ENCODE assay signal across 11 cellular contexts in the genomic region with DNA sequence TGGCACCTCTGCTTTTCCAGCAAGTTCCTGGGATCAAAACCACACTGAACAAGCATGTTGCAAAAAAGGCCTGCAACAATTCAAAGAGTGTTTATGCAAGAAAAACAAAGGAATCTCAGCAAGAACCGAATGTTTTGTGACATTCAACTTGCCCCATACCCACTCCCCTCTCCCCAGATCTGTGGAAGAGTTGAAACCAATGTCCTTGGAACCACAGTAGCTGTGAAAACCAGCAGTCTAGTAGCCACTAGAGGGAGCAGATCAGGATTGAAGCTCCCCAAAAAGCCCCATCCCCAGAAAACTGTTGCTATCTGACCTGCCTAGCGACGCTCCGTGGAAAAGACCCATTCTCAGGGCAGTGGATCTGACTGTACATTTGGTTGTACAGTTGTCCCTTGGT. TPM values are rescaled to one million over a fixed set of nuclear protein-coding genes. Genes with fewer than 3 reads are reported as not detected.
DNase-seq lines count a peak whose midpoint lies in the region; ATAC-seq and TF ChIP-seq lines count a peak whose summit lies in the region.
"Had no signal": no experiment of that assay in that cellular context is flagged by ENCODE, and none has a peak within 500 bp of the region (broad histone marks: within the 10 kb centered on the region; RNA-seq: fewer than 3 reads in every experiment).

No MANE protein-coding gene starts in this region.

- BruUV-seq in MCF 10A (replicated peaks; lab: Mats Ljungman, UMichigan): no TSS peak

- no peak for TF ChIP-seq EP300 in upper lobe of left lung (IDR thresholded peaks at IDR 0.05)

- peaks cover 11% of the 10 kb centered on the region for H3K36me3 Mint-ChIP-seq in MCF 10A (ENCODE audit: insufficient read depth, unreplicated experiment)
- H3K36me3 Mint-ChIP-seq: CD4-positive, alpha-beta memory T cell had no signal

- no peak for TF ChIP-seq POLR2A in breast epithelium (IDR thresholded peaks at IDR 0.05)
- no peak for TF ChIP-seq POLR2A in Peyer's patch (IDR thresholded peaks at IDR 0.05)
- no peak for TF ChIP-seq POLR2A in upper lobe of left lung (IDR thresholded peaks at IDR 0.05)

- H3K9me3 Mint-ChIP-seq in MCF 10A (ENCODE audit: unreplicated experiment): no peaks in the 10 kb centered on the region
- H3K9me3 Mint-ChIP-seq: CD4-positive, alpha-beta memory T cell had no signal

- no peaks in the 10 kb centered on the region for H3K4me1 ChIP-seq in breast epithelium
- H3K4me1 ChIP-seq in Peyer's patch: peaks cover 0 to 36% (median 11%) of the 10 kb centered on the region in 4 donors
- peaks cover 15 to 30% (median 21%) of the 10 kb centered on the region in 4 donors for H3K4me1 ChIP-seq in upper lobe of left lung

- CTCF ChIA-PET in MCF 10A (lab: Yijun Ruan, JAX): interaction anchor here (0.6 to 3.3 kb wide), 10 partner anchors 9 to 1382 kb away, joined by 3 to 31 read pairs (median 6); no protein-coding TSS in a partner anchor

- no peak overlapping the region for H3K27ac Mint-ChIP-seq in MCF 10A (ENCODE audit: low read depth, unreplicated experiment)
- H3K27ac Mint-ChIP-seq: CD4-positive, alpha-beta memory T cell had no signal

- DNase-seq in MCF 10A (ENCODE audit: unreplicated experiment) (peak; percentile 18), breast epithelium (ENCODE audit: low spot score in 2 of 2) (no peak), Peyer's patch (no peak), foreskin fibroblast (no peak), upper lobe of left lung (no peak), NK-92 (lab: John Stamatoyannopoulos, UW; ENCODE audit: unreplicated experiment) (no peak)
- DNase-seq: activated gamma-delta T cell; CD4-positive, alpha-beta memory T cell; sigmoid colon had no signal

- H3K27ac ChIP-seq in breast epithelium (no peak overlapping the region), Peyer's patch (peak overlapping the region in 2 of 4 donors; percentile 22 to 78), upper lobe of left lung (no peak overlapping the region)
- H3K27ac ChIP-seq: sigmoid colon had no signal

- intact Hi-C loops in MCF 10A (cut with micrococcal nuclease) (loop anchor here (1.0 to 10.0 kb wide), 2 partner anchors 90 to 207 kb away; no protein-coding TSS in a partner anchor), breast epithelium (cut with DNase I; ENCODE audit: low total_unique reads) (no loop called here)

- H3K4me1 Mint-ChIP-seq in MCF 10A (ENCODE audit: insufficient read depth, unreplicated experiment): peaks cover 19% of the 10 kb centered on the region
- H3K4me1 Mint-ChIP-seq: CD4-positive, alpha-beta memory T cell had no signal

- H3K27me3 Mint-ChIP-seq in MCF 10A (ENCODE audit: insufficient read depth, unreplicated experiment): no peaks in the 10 kb centered on the region
- H3K27me3 Mint-ChIP-seq: CD4-positive, alpha-beta memory T cell had no signal

- POLR2A ChIA-PET in MCF 10A (lab: Yijun Ruan, JAX): interaction anchor here (0.9 to 1.0 kb wide), 2 partner anchors 13 to 85 kb away, joined by 3 to 4 read pairs; no protein-coding TSS in a partner anchor

- H3K9me3 ChIP-seq in breast epithelium (no peaks in the 10 kb centered on the region), Peyer's patch (no peaks in the 10 kb centered on the region), upper lobe of left lung (no peaks in the 10 kb centered on the region)
- H3K9me3 ChIP-seq: sigmoid colon had no signal

- H3K36me3 ChIP-seq in breast epithelium (no peaks in the 10 kb centered on the region), Peyer's patch (no peaks in the 10 kb centered on the region), upper lobe of left lung (peaks cover 0 to 5% (median 4%) of the 10 kb centered on the region in 4 donors)
- H3K36me3 ChIP-seq: sigmoid colon had no signal

- H3K4me3 ChIP-seq in breast epithelium: no peak overlapping the region
- H3K4me3 ChIP-seq in Peyer's patch: no peak overlapping the region
- H3K4me3 ChIP-seq in foreskin fibroblast (ENCODE audit: low read depth in 1 of 2, low read length in 2 of 2): no peak overlapping the region
- H3K4me3 ChIP-seq in upper lobe of left lung: no peak overlapping the region
- H3K4me3 ChIP-seq: sigmoid colon had no signal

- no peak overlapping the region for H3K4me3 Mint-ChIP-seq in MCF 10A (ENCODE audit: unreplicated experiment)
- H3K4me3 Mint-ChIP-seq: CD4-positive, alpha-beta memory T cell had no signal

- no peaks in the 10 kb centered on the region for H3K27me3 ChIP-seq in breast epithelium
- no peaks in the 10 kb centered on the region for H3K27me3 ChIP-seq in Peyer's patch
- H3K27me3 ChIP-seq in upper lobe of left lung: no peaks in the 10 kb centered on the region
- H3K27me3 ChIP-seq: sigmoid colon had no signal

- ATAC-seq in upper lobe of left lung (ENCODE audit: low FRiP score in 2 of 2): no peak
- ATAC-seq in GM21360 (IDR thresholded peaks at IDR 0.05; ENCODE audit: unreplicated experiment): no peak
- no peak for ATAC-seq in HG03159 (IDR thresholded peaks at IDR 0.05; ENCODE audit: unreplicated experiment)

- WGBS in upper lobe of left lung, 2 donors: 81 to 88% methylated on average over 4 of the region's 4 CpGs

- peak; percentile 20 for TF ChIP-seq CTCF in MCF 10A (IDR thresholded peaks at IDR 0.05; ENCODE audit: unreplicated experiment)
- no peak for TF ChIP-seq CTCF in breast epithelium (IDR thresholded peaks at IDR 0.05)
- peak in 4 of 6 experiments; percentile 30 to 48 (median 40) for TF ChIP-seq CTCF in Peyer's patch (IDR thresholded peaks at IDR 0.05)
- TF ChIP-seq CTCF in foreskin fibroblast (IDR thresholded peaks at IDR 0.05; ENCODE audit: low read depth, low read length): peak; percentile 66
- TF ChIP-seq CTCF in upper lobe of left lung (IDR thresholded peaks at IDR 0.05): peak in 4 of 6 experiments; percentile 9 to 24 (median 13)

RNA-seq across cellular contexts. Expression of gene PRKAB1, which starts 27.1 kb away (rescaled TPM):
- 22.5 and 27.2 TPM in 2 replicates for total RNA-seq in MCF 10A (2022)
- 10 to 100 TPM; 20.2 to 39.0 (median 31.9) TPM for total RNA-seq in breast epithelium
- total RNA-seq in Peyer's patch: 100 to 1,000 TPM in 1 of 4 donors, 10 to 100 TPM in 3; 50.3 to 119 (median 76.2) TPM
- 10 to 100 TPM; 44.2 to 90.3 (median 62.9) TPM for total RNA-seq in upper lobe of left lung

Comparison
In these comparisons a context has a peak if more than half of its experiments do, and no peak if none do; other contexts are left out.
1. CTCF ChIP-seq: peak in MCF 10A (single experiment), Peyer's patch (4 of 6), foreskin fibroblast (single experiment) and upper lobe of left lung (4 of 6); none in breast epithelium (0 of 3).